Comparison of ENCODE assay signal across 28 cellular contexts in genomic region chr4:95021099-95021498, GRCh38.
"Had no signal": no experiment of that assay in that cellular context is flagged by ENCODE, and none has a peak within 500 bp of the region (broad histone marks: within the 10 kb centered on the region; RNA-seq: fewer than 3 reads in every experiment).

No MANE protein-coding gene starts in this region.

- H3K4me2 ChIP-seq: neural progenitor cell, smooth muscle cell had no signal

- ATAC-seq: natural killer cell; psoas muscle; right cardiac atrium; right lobe of liver; stimulated activated memory B cell treated with anti-CD40 and anti-IgM and Interleukin-4, amounts not matched to agents 10 μg/mL and 1 μg/mL and 100 μg/mL, for 72 hours; stimulated activated naive CD8-positive, alpha-beta T cell treated with anti-CD3 and anti-CD28 coated beads, Interleukin-15, amount 100 ng/mL, for 72 hours; stimulated activated naive CD8-positive, alpha-beta T cell treated with anti-CD3 and anti-CD28 coated beads, Interleukin-15, Interleukin-2, amounts not matched to agents 100 U/mL and 50 U/mL, for 24 hours; upper lobe of right lung had no signal

- H3K36me3 ChIP-seq: neural progenitor cell, ovary, right lobe of liver, spleen, suprapubic skin, tibial artery, transverse colon, upper lobe of right lung, uterus had no signal

- H3K4me3 ChIP-seq: neural progenitor cell, ovary, psoas muscle, right lobe of liver, skin epidermis, smooth muscle cell, spleen, suprapubic skin, testis, tibial artery, transverse colon, upper lobe of right lung, uterus had no signal

- H2AFZ ChIP-seq: neural progenitor cell, parathyroid adenoma had no signal

- H3K27ac ChIP-seq: neural progenitor cell, ovary, parathyroid adenoma, psoas muscle, right lobe of liver, skin epidermis, spleen, suprapubic skin, testis, tibial artery, transverse colon, upper lobe of right lung, uterus had no signal

- H3K9me3 ChIP-seq: ovary, psoas muscle, right lobe of liver, spleen, suprapubic skin, testis, tibial artery, transverse colon, upper lobe of right lung, uterus had no signal

- H3K9ac ChIP-seq: neural progenitor cell, parathyroid adenoma had no signal

- H3K27me3 ChIP-seq: neural progenitor cell, ovary, right lobe of liver, spleen, suprapubic skin, testis, tibial artery, transverse colon, upper lobe of right lung, uterus had no signal

- H3K4me1 ChIP-seq: neural progenitor cell, parathyroid adenoma, psoas muscle, suprapubic skin, testis, transverse colon, upper lobe of right lung, uterus had no signal

- DNase-seq: natural killer cell; occipital lobe; ovary; posterior cingulate gyrus; psoas muscle; right cardiac atrium; right lobe of liver; spleen; stimulated activated CD4-positive, alpha-beta T cell treated with anti-CD3 and anti-CD28 coated beads, Interleukin-12 subunit alpha, Interleukin-12 subunit beta, amount 100 ng/mL, for 4 hours; stimulated activated CD4-positive, alpha-beta T cell treated with anti-CD3 and anti-CD28 coated beads, Interleukin-1b, Interleukin-23, amount 100 ng/mL, for 48 hours; stimulated activated CD4-positive, alpha-beta T cell treated with anti-CD3 and anti-CD28 coated beads, Interleukin-4, amount 100 ng/mL, for 1 hour; stimulated activated CD4-positive, alpha-beta T cell treated with anti-CD3 and anti-CD28 coated beads, Interleukin-4, amount 100 ng/mL, for 4 hours; stimulated activated CD8-positive, alpha-beta memory T cell treated with anti-CD3 and anti-CD28 coated beads, Interleukin-4, amount 100 ng/mL, for 48 hours; stimulated activated naive CD4-positive, alpha-beta T cell; stimulated activated naive CD8-positive, alpha-beta T cell treated with anti-CD3 and anti-CD28 coated beads, Interleukin-15, amount 100 ng/mL, for 72 hours; stimulated activated naive CD8-positive, alpha-beta T cell treated with anti-CD3 and anti-CD28 coated beads, Interleukin-15, Interleukin-2, amounts not matched to agents 100 U/mL and 50 U/mL, for 24 hours; substantia nigra; testis; tibial artery; transverse colon; upper lobe of right lung; uterus had no signal
